12 cellular contexts compared by ENCODE assay signal in the genomic region with DNA sequence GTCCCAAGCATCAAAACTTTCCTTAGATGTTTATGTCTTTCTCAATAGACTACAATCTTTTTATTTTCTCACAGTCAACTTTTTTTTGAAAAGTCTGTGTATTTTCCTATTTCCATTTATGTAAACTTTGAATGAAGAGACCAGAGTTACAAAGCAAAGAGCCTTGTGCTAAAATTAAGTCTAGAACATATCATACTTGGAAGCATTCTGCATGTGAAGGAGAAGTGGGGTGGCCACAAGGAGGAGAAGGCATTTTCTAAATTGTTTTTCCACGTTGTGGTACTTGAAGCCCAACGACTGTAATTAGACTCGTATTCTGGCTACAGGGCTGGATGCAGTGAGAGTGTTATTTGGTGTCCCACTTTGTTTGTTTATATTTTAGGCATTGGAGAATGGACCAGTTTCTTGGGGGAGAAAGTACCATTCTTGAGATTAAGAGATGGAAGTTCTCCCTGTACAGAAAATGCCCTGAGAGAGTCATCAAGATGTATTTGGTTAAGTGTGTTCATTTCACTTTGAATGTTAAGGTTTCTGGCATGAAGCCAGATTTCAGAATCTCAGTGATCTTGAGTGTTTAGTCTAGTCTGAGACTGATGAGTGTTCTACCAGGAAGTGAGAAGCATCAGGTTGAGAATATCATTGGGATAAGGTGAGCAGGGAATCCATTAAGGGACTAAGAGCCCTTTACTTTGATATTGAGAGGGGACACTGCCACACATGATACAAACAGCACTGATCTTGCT.
A peak's percentile ranks its signal among the peaks of the same experiment; 100 is the strongest.
DNase-seq lines count a peak whose midpoint lies in the region; ATAC-seq and TF ChIP-seq lines count a peak whose summit lies in the region.
"Had no signal": no experiment of that assay in that cellular context is flagged by ENCODE, and none has a peak within 500 bp of the region (broad histone marks: within the 10 kb centered on the region; RNA-seq: fewer than 3 reads in every experiment).

No MANE protein-coding gene starts in this region.

- no peak overlapping the region for H3K4me3 Mint-ChIP-seq in dendritic cell treated with granulocyte-macrophage colony-stimulating factor and Interleukin-4, amounts not matched to agents 40 ng/mL and 50 ng/mL, for 4 days
- no peak overlapping the region for H3K4me3 Mint-ChIP-seq in nephron progenitor cell
- H3K4me3 Mint-ChIP-seq: activated B cell treated with CpG ODN at 0.5 μM for 24 hours, HFFc6, mesothelial cell of epicardium had no signal

- no peak for TF ChIP-seq RAD21 in IMR-90 (IDR thresholded peaks at IDR 0.05; ENCODE audit: low read length)

- no peak overlapping the region for H2AK9ac ChIP-seq in IMR-90 (replicated peaks; ENCODE audit: low read depth, low read length, poor library complexity)

- H3K14ac ChIP-seq in IMR-90 (replicated peaks; ENCODE audit: low read depth, low read length): no peak overlapping the region

- CTCF ChIA-PET in IMR-90 (lab: Yijun Ruan, JAX): no interaction called here

- H4K91ac ChIP-seq in IMR-90 (ENCODE audit: insufficient read depth, low read depth, low read length): no peak overlapping the region

- in situ Hi-C loops in IMR-90 (cut with MboI; ENCODE audit: low sequenced_read_pairs): loop anchor here (25.0 kb wide), 1 partner anchor 699 kb away; no protein-coding TSS in a partner anchor

- H2AK5ac ChIP-seq in IMR-90 (ENCODE audit: low read depth, low read length): no peak overlapping the region

- no peaks in the 10 kb centered on the region for H3K9me3 ChIP-seq in IMR-90 (ENCODE audit: control insufficient read depth, insufficient read depth, low read length)
- peaks cover 0 to 4% (median 0%) of the 10 kb centered on the region in 8 donors for H3K9me3 ChIP-seq in spleen

- WGBS in IMR-90 (ENCODE audit: extremely low coverage in 2 of 2, insufficient read length in 1 of 2), 2 experiments: 60% methylated on average over 2 of the region's 3 CpGs; no CpG with 5 or more reads in 1 of the 2 experiments
- 28 to 88% (median 67%) methylated on average over 3 of the region's 3 CpGs for WGBS in spleen, 5 donors

- TF ChIP-seq CTCF in IMR-90 (conservative IDR thresholded peaks at IDR 0.05; ENCODE audit: low read depth, low read length): no peak
- no peak for TF ChIP-seq CTCF in nephron progenitor cell (IDR thresholded peaks at IDR 0.05)
- TF ChIP-seq CTCF in spleen (IDR thresholded peaks at IDR 0.05 in 8 of 11, conservative IDR thresholded peaks at IDR 0.05 in 3 of 11): no peak

- H3K18ac ChIP-seq in IMR-90 (ENCODE audit: low read depth, low read length): no peak overlapping the region

- H3K27me3 Mint-ChIP-seq in dendritic cell treated with granulocyte-macrophage colony-stimulating factor and Interleukin-4, amounts not matched to agents 40 ng/mL and 50 ng/mL, for 4 days: no peaks in the 10 kb centered on the region
- H3K27me3 Mint-ChIP-seq in nephron progenitor cell (ENCODE audit: low read depth, poor library complexity): no peaks in the 10 kb centered on the region
- H3K27me3 Mint-ChIP-seq: activated B cell treated with CpG ODN at 0.5 μM for 24 hours had no signal

- H3K27ac ChIP-seq in IMR-90 (ENCODE audit: insufficient read depth, low read length) (no peak overlapping the region), spleen (no peak overlapping the region)
- H3K27ac ChIP-seq: KMS-11 had no signal

- H2BK15ac ChIP-seq in IMR-90 (ENCODE audit: low read depth, low read length): no peak overlapping the region

- no peak overlapping the region for H3K9ac ChIP-seq in IMR-90 (ENCODE audit: low read depth, low read length)
- H3K9ac ChIP-seq: KMS-11 had no signal

- no peaks in the 10 kb centered on the region for H3K36me3 ChIP-seq in IMR-90 (ENCODE audit: control insufficient read depth, insufficient read depth, low read length)
- peaks cover 0 to 4% (median 0%) of the 10 kb centered on the region in 6 donors for H3K36me3 ChIP-seq in spleen

- DNase-seq in DMS79 (lab: John Stamatoyannopoulos, UW) (peak; percentile 35), IMR-90 (peak; percentile 59), nephron progenitor cell (no peak), NCI-H2081 (lab: John Stamatoyannopoulos, UW) (no peak), spleen (no peak)
- DNase-seq: activated B cell treated with CpG ODN at 0.5 μM for 24 hours, HFFc6, posterior cingulate gyrus had no signal

- no peak overlapping the region for H2BK120ac ChIP-seq in IMR-90 (ENCODE audit: low read depth, low read length)

- intact Hi-C loops in IMR-90 (cut with micrococcal nuclease) (no loop called here), spleen (cut with DNase I; ENCODE audit: low total_unique reads) (no loop called here)
- intact Hi-C loops in dendritic cell treated with granulocyte-macrophage colony-stimulating factor and Interleukin-4, amounts not matched to agents 40 ng/mL and 50 ng/mL, for 4 days (cut with micrococcal nuclease): loop anchor here (10.0 kb wide), 1 partner anchor 61 kb away; no protein-coding TSS in a partner anchor

- no peak overlapping the region for H3K23ac ChIP-seq in IMR-90 (ENCODE audit: low read depth, low read length)

- no TSS peak for BruUV-seq in IMR-90 (replicated peaks; lab: Mats Ljungman, UMichigan)

- H3K27me3 ChIP-seq in IMR-90 (ENCODE audit: control insufficient read depth, insufficient read depth, low read length): no peaks in the 10 kb centered on the region
- H3K27me3 ChIP-seq in spleen (replicated peaks in 1 of 7): no peaks in the 10 kb centered on the region

- H3K9me1 ChIP-seq in IMR-90 (ENCODE audit: insufficient read depth, low read length): no peaks in the 10 kb centered on the region

- 0 out of 2 replicates have a peak, but pooled peaks have one; percentile 14 for ATAC-seq in IMR-90 (ENCODE audit: low read depth)
- ATAC-seq in HG03108 (IDR thresholded peaks at IDR 0.05; ENCODE audit: unreplicated experiment): no peak

- no peak overlapping the region for H3K56ac ChIP-seq in IMR-90 (ENCODE audit: extremely low read depth, insufficient read depth, low read length)

- TF ChIP-seq POLR2A in IMR-90 (IDR thresholded peaks at IDR 0.05; ENCODE audit: low read depth, low read length) (no peak), spleen (IDR thresholded peaks at IDR 0.05) (no peak)

- no peak overlapping the region for H4K5ac ChIP-seq in IMR-90 (ENCODE audit: low read depth, low read length)

- peak overlapping the region; percentile 21 for H3K27ac Mint-ChIP-seq in dendritic cell treated with granulocyte-macrophage colony-stimulating factor and Interleukin-4, amounts not matched to agents 40 ng/mL and 50 ng/mL, for 4 days
- H3K27ac Mint-ChIP-seq in nephron progenitor cell: peak overlapping the region; percentile 69
- H3K27ac Mint-ChIP-seq: activated B cell treated with CpG ODN at 0.5 μM for 24 hours, HFFc6, mesothelial cell of epicardium had no signal

- H3K4me3 ChIP-seq in IMR-90 (ENCODE audit: insufficient read depth, low read depth, low read length) (no peak overlapping the region), spleen (no peak overlapping the region)

- H4K20me1 ChIP-seq in IMR-90 (ENCODE audit: insufficient read depth, low read length): no peaks in the 10 kb centered on the region

- no peaks in the 10 kb centered on the region for H3K79me1 ChIP-seq in IMR-90 (ENCODE audit: low read depth in 1 of 2, low read length in 2 of 2)

- H2BK20ac ChIP-seq in IMR-90 (ENCODE audit: low read depth, low read length): no peak overlapping the region

- no peak overlapping the region for H2BK5ac ChIP-seq in IMR-90 (ENCODE audit: low read depth, low read length, poor library complexity, severe bottlenecking)

- no peaks in the 10 kb centered on the region for H3K4me1 ChIP-seq in IMR-90 (ENCODE audit: control insufficient read depth, insufficient read depth, low read length)
- no peaks in the 10 kb centered on the region for H3K4me1 ChIP-seq in spleen

- H3K4me1 Mint-ChIP-seq in dendritic cell treated with granulocyte-macrophage colony-stimulating factor and Interleukin-4, amounts not matched to agents 40 ng/mL and 50 ng/mL, for 4 days (ENCODE audit: low read depth): peaks cover 33% of the 10 kb centered on the region
- H3K4me1 Mint-ChIP-seq in nephron progenitor cell: peaks cover 24% of the 10 kb centered on the region

- no peak overlapping the region for H2AFZ ChIP-seq in IMR-90 (replicated peaks; ENCODE audit: low read length, poor library complexity)

- dilution Hi-C loops in IMR-90 (cut with HindIII; ENCODE audit: low sequenced_read_pairs, unreplicated experiment): no loop called here

- no peaks in the 10 kb centered on the region for H3K9me3 Mint-ChIP-seq in dendritic cell treated with granulocyte-macrophage colony-stimulating factor and Interleukin-4, amounts not matched to agents 40 ng/mL and 50 ng/mL, for 4 days
- H3K9me3 Mint-ChIP-seq in nephron progenitor cell: peaks cover 4% of the 10 kb centered on the region
- H3K9me3 Mint-ChIP-seq: mesothelial cell of epicardium had no signal

- POLR2A ChIA-PET in IMR-90 (lab: Charles Lee; ENCODE audit: unreplicated experiment): no interaction called here

- H3K4ac ChIP-seq in IMR-90 (ENCODE audit: low read depth, low read length): no peak overlapping the region

- peak overlapping the region; percentile 45; the same call in 1 of the 2 replicates for H3K4me2 ChIP-seq in IMR-90 (ENCODE audit: low read depth, low read length)
- H3K4me2 ChIP-seq: KMS-11 had no signal

- no peak overlapping the region for H4K8ac ChIP-seq in IMR-90 (ENCODE audit: low read depth in 2 of 2, low read length in 2 of 2)

- H3K36me3 Mint-ChIP-seq in dendritic cell treated with granulocyte-macrophage colony-stimulating factor and Interleukin-4, amounts not matched to agents 40 ng/mL and 50 ng/mL, for 4 days (ENCODE audit: low read depth): no peaks in the 10 kb centered on the region
- peaks cover 30% of the 10 kb centered on the region for H3K36me3 Mint-ChIP-seq in nephron progenitor cell (ENCODE audit: low read depth)
- H3K36me3 Mint-ChIP-seq: mesothelial cell of epicardium had no signal

TF ChIP-seq in IMR-90, 13 proteins besides CTCF, POLR2A, EP300 and RAD21 (continues in another document):
- TF ChIP-seq MXI1 (IDR thresholded peaks at IDR 0.05; ENCODE audit: borderline replicate concordance, low read depth, low read length): no peak
- TF ChIP-seq, protein P1, sequence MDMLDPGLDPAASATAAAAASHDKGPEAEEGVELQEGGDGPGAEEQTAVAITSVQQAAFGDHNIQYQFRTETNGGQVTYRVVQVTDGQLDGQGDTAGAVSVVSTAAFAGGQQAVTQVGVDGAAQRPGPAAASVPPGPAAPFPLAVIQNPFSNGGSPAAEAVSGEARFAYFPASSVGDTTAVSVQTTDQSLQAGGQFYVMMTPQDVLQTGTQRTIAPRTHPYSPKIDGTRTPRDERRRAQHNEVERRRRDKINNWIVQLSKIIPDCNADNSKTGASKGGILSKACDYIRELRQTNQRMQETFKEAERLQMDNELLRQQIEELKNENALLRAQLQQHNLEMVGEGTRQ (IDR thresholded peaks at IDR 0.05; ENCODE audit: low read depth, low read length): no peak
- no peak for TF ChIP-seq BHLHE40 (IDR thresholded peaks at IDR 0.05; ENCODE audit: low read depth, low read length)
- no peak for TF ChIP-seq RCOR1 (IDR thresholded peaks at IDR 0.05; ENCODE audit: insufficient replicate concordance, low read length)
- TF ChIP-seq MAZ (IDR thresholded peaks at IDR 0.05; ENCODE audit: borderline replicate concordance, low read depth, low read length): no peak
- no peak for TF ChIP-seq CHD1 (IDR thresholded peaks at IDR 0.05; ENCODE audit: low read depth, low read length)
- no peak for TF ChIP-seq FOS (IDR thresholded peaks at IDR 0.05; ENCODE audit: low read depth, low read length)

Comparison
In these comparisons a context has a peak if more than half of its experiments do, and no peak if none do; other contexts are left out.
1. DNase-seq: peak in DMS79 (single experiment) and IMR-90 (single experiment); none in nephron progenitor cell (single experiment), NCI-H2081 (0 of 2) and spleen (single experiment).